In genomic region chr2:221546505-221547225, GRCh38 we compare ENCODE assay signal across 25 cellular contexts. TPM values are rescaled to one million over a fixed set of nuclear protein-coding genes. Genes with fewer than 3 reads are reported as not detected.
DNase-seq lines count a peak whose midpoint lies in the region; ATAC-seq and TF ChIP-seq lines count a peak whose summit lies in the region.
"Had no signal": no experiment of that assay in that cellular context is flagged by ENCODE, and none has a peak within 500 bp of the region (broad histone marks: within the 10 kb centered on the region; RNA-seq: fewer than 3 reads in every experiment).

No MANE protein-coding gene starts in this region.

- intact Hi-C loops in Calu3 (cut with micrococcal nuclease; ENCODE audit: unreplicated experiment), result no loop called here
- intact Hi-C loops in left colon (cut with DNase I, micrococcal nuclease), result no loop called here

- no peaks in the 10 kb centered on the region for H3K36me3 Mint-ChIP-seq in Calu3 (ENCODE audit: insufficient read depth, unreplicated experiment)
- H3K36me3 Mint-ChIP-seq: IgD-negative memory B cell, memory B cell, naive B cell had no signal

- H3K9me3 Mint-ChIP-seq in Calu3 (ENCODE audit: low read depth, unreplicated experiment), result no peaks in the 10 kb centered on the region
- H3K9me3 Mint-ChIP-seq: IgD-negative memory B cell, memory B cell, T-cell had no signal

- DNase-seq in Calu3 (no peak), HT1080 (ENCODE audit: low read depth) (peak; percentile 35), adipocyte (ENCODE audit: low read depth) (peak; percentile 22), left colon (no peak), NCI-H1417 treated with DMSO at 0.1 percent for 48 hours (lab: John Stamatoyannopoulos, UW) (no peak), cerebellum (ENCODE audit: low spot score) (no peak)
- DNase-seq: activated CD4-positive, CD25-positive, alpha-beta regulatory T cell treated with anti-CD3 and anti-CD28 coated beads, Interleukin-2, amount 50 U/mL, for 72 hours; DMS79 treated with DMSO at 0.1 percent for 48 hours; effector CD8-positive, alpha-beta T cell; esophagus squamous epithelium; kidney; MG63; naive B cell; pancreas; SHP77; stimulated activated CD4-positive, alpha-beta T cell treated with anti-CD3 and anti-CD28 coated beads, Interleukin-15, amount 100 ng/mL, for 24 hours; T-cell had no signal

- H3K4me1 Mint-ChIP-seq in Calu3 (ENCODE audit: low read depth, unreplicated experiment), result peaks cover 15% of the 10 kb centered on the region

- peak overlapping the region; percentile 4 for H3K27ac Mint-ChIP-seq in Calu3 (ENCODE audit: unreplicated experiment)
- H3K27ac Mint-ChIP-seq: activated naive CD8-positive, alpha-beta T cell; IgD-negative memory B cell; memory B cell; naive B cell; T-cell; type B pancreatic cell had no signal

- no peaks in the 10 kb centered on the region for H3K9me3 ChIP-seq in adipocyte (ENCODE audit: control insufficient read depth, low read length)
- H3K9me3 ChIP-seq: esophagus squamous epithelium, gastroesophageal sphincter, MG63, pancreas had no signal

- no peak for TF ChIP-seq CTCF in Calu3 (IDR thresholded peaks at IDR 0.05; ENCODE audit: unreplicated experiment)

- no peaks in the 10 kb centered on the region for H3K36me3 ChIP-seq in adipocyte (ENCODE audit: control insufficient read depth, insufficient read depth, low read length, severe bottlenecking)
- H3K36me3 ChIP-seq: esophagus squamous epithelium, gastroesophageal sphincter, MG63, pancreas had no signal

- no peak overlapping the region for H3K9ac ChIP-seq in adipocyte (ENCODE audit: low read length)

- CTCF ChIA-PET in Calu3 (lab: Charles Lee), result interaction anchor here (0.6 kb wide), 1 partner anchor 326 kb away, joined by 4 read pairs; no protein-coding TSS in a partner anchor

- H3K4me3 ChIP-seq in adipocyte (ENCODE audit: low read length), result no peak overlapping the region
- H3K4me3 ChIP-seq: esophagus squamous epithelium, gastroesophageal sphincter, MG63, pancreas had no signal

- no peaks in the 10 kb centered on the region for H3K27me3 ChIP-seq in adipocyte (replicated peaks; ENCODE audit: control insufficient read depth, insufficient read depth, low read length)
- H3K27me3 ChIP-seq: esophagus squamous epithelium, gastroesophageal sphincter, MG63, pancreas had no signal

- BruUV-seq in Calu3 (replicated peaks; lab: Mats Ljungman, UMichigan), result no TSS peak

- no peak overlapping the region for H3K4me3 Mint-ChIP-seq in Calu3 (ENCODE audit: low read depth, unreplicated experiment)
- H3K4me3 Mint-ChIP-seq: activated naive CD8-positive, alpha-beta T cell; memory B cell; naive B cell; T-cell; type B pancreatic cell had no signal

- H3K4me1 ChIP-seq in adipocyte (ENCODE audit: control insufficient read depth, insufficient read depth, low read length), result peaks cover 10% of the 10 kb centered on the region
- H3K4me1 ChIP-seq: gastroesophageal sphincter, pancreas had no signal

- peak; percentile 73 for ATAC-seq in left colon
- no peak for ATAC-seq in SK-N-SH treated with all-trans-retinoic acid at 6 μM for 48 hours
- no peak for ATAC-seq in HG03520 (IDR thresholded peaks at IDR 0.05; ENCODE audit: unreplicated experiment)
- ATAC-seq: gastroesophageal sphincter, pancreas, sciatic nerve had no signal

- no peaks in the 10 kb centered on the region for H3K27me3 Mint-ChIP-seq in Calu3 (ENCODE audit: unreplicated experiment)
- H3K27me3 Mint-ChIP-seq: memory B cell, T-cell, type B pancreatic cell had no signal

TF ChIP-seq in SK-N-SH treated with all-trans-retinoic acid at 6 μM for 48 hours, 23 proteins besides CTCF, POLR2A, EP300 and RAD21:
- TF ChIP-seq ZNF8 (CRISPR knock-in tag; IDR thresholded peaks at IDR 0.05) (no peak), ESRRG (CRISPR knock-in tag; IDR thresholded peaks at IDR 0.05) (no peak), ZFP3 (CRISPR knock-in tag; IDR thresholded peaks at IDR 0.05) (no peak), ARNTL (CRISPR knock-in tag; IDR thresholded peaks at IDR 0.05; ENCODE audit: borderline replicate concordance, low read depth) (no peak), BACH2 (CRISPR knock-in tag; IDR thresholded peaks at IDR 0.05; ENCODE audit: borderline replicate concordance) (no peak), TSHZ2 (CRISPR knock-in tag; IDR thresholded peaks at IDR 0.05) (no peak), SNAI2 (CRISPR knock-in tag; IDR thresholded peaks at IDR 0.05) (no peak), CSDC2 (CRISPR knock-in tag; IDR thresholded peaks at IDR 0.05) (no peak), ZFP30 (CRISPR knock-in tag; IDR thresholded peaks at IDR 0.05) (no peak), CREB5 (CRISPR knock-in tag; IDR thresholded peaks at IDR 0.05; ENCODE audit: low read depth) (no peak), PATZ1 (CRISPR knock-in tag; IDR thresholded peaks at IDR 0.05; ENCODE audit: borderline replicate concordance) (no peak), PPARA (CRISPR knock-in tag; IDR thresholded peaks at IDR 0.05; ENCODE audit: borderline replicate concordance) (no peak), RARB (CRISPR knock-in tag; IDR thresholded peaks at IDR 0.05) (no peak), TOX (CRISPR knock-in tag; IDR thresholded peaks at IDR 0.05; ENCODE audit: borderline replicate concordance) (no peak), ISL1 (CRISPR knock-in tag; IDR thresholded peaks at IDR 0.05) (no peak)

RNA-seq across cellular contexts. Expression of gene EPHA4, which starts 25.4 kb away (rescaled TPM):
- total RNA-seq in Calu3 (2022), result 2.8 and 3.2 TPM in 2 replicates
- total RNA-seq in HT1080 (2014; rRNA removed; shearing (Covaris generic)), result 3.8 and 4.2 TPM in 2 replicates
- polyA plus RNA-seq in HT1080 (2015; cell fraction: cytosol; rRNA removed), result 2.3 and 3.8 TPM in 2 replicates
- polyA plus RNA-seq in HT1080 (2015; cell fraction: nucleus; rRNA removed), result 17.7 and 24.9 TPM in 2 replicates
- 10 to 100 TPM; 16.5 to 21.2 TPM for total RNA-seq in left colon
- total RNA-seq in cerebellum, result 84.7 TPM

Comparison
In these comparisons a context has a peak if more than half of its experiments do, and no peak if none do; other contexts are left out.
1. DNase-seq: peak in HT1080 (single experiment) and adipocyte (single experiment); none in Calu3 (single experiment), left colon (0 of 2), NCI-H1417 treated with DMSO at 0.1 percent for 48 hours (single experiment) and cerebellum (single experiment).